Comparison of ENCODE assay signal across 1 cellular context in the genomic region with DNA sequence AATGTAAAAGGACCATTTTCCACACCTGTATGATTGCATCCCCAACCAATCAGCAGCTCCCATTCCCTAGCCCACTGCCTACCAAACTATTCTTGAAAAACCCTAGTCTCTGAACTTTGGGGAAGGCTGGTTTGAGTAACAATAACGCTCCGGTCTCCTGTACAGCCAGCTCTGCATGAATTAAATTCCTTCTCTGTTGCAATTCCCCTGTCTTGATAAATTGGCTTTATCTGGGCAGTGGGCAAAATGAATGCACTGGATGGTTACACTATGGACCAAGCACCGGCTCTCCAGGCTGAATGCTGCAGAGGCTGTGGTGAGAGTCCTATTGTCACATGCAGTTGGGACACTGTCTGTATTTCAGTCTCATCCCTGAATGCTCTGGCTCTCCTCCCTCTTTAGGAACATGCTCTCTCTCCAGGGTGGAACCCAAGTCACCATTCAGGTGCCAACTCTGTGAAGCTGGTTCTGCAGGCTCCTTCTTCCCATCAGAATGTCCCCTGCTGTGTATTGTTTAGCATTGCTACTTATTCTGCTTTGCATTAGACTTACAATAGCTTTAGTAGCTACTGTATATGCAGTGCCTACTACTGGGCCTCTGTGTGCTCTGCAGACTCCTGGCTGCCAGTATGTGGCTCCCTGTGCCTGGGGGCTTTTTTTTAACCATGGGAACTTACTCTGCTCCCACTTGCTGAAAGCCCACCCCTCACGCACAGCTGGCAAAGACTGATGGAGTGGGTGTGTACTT.
TF ChIP-seq lines count a peak whose summit lies in the region.

No MANE protein-coding gene starts in this region.

TF ChIP-seq in WTC11, 78 proteins besides CTCF, POLR2A, EP300 and RAD21 (continued from another document):
- no peak for TF ChIP-seq IRF2 (CRISPR knock-in tag; IDR thresholded peaks at IDR 0.05; ENCODE audit: borderline replicate concordance, low read depth)
- TF ChIP-seq GABPB1 (CRISPR knock-in tag; IDR thresholded peaks at IDR 0.05): no peak
- no peak for TF ChIP-seq NR2C2 (CRISPR knock-in tag; IDR thresholded peaks at IDR 0.05)
- TF ChIP-seq ZNF219 (CRISPR knock-in tag; IDR thresholded peaks at IDR 0.05; ENCODE audit: borderline replicate concordance): no peak
- no peak for TF ChIP-seq SMAD4 (CRISPR knock-in tag; IDR thresholded peaks at IDR 0.05)
- no peak for TF ChIP-seq ETV6 (CRISPR knock-in tag; IDR thresholded peaks at IDR 0.05)
- TF ChIP-seq TP53 (CRISPR knock-in tag; IDR thresholded peaks at IDR 0.05): no peak
- TF ChIP-seq ZNF396 (CRISPR knock-in tag; IDR thresholded peaks at IDR 0.05; ENCODE audit: borderline replicate concordance): no peak
